ENCODE assay signal across 8 cellular contexts in genomic region chr6:56593801-56594318, GRCh38. TPM values are rescaled to one million over a fixed set of nuclear protein-coding genes. Genes with fewer than 3 reads are reported as not detected.
DNase-seq lines count a peak whose midpoint lies in the region; ATAC-seq, FAIRE-seq and TF ChIP-seq lines count a peak whose summit lies in the region.

No MANE protein-coding gene starts in this region.

- WGBS in adrenal gland, 4 donors = 47 to 62% (median 53%) methylated on average over 5 of the region's 5 CpGs

- H3K4me3 ChIP-seq in adrenal gland (no peak overlapping the region), WERI-Rb-1 (ENCODE audit: low read depth, low read length) (no peak overlapping the region)

- H3K4me3 Mint-ChIP-seq in activated naive CD8-positive, alpha-beta T cell treated with anti-CD3 and anti-CD28 coated beads, Interleukin-2, amount 50 U/mL, for 24 hours = no peak overlapping the region

- FAIRE-seq in HTR-8/SVneo (lab: Jason Lieb, UNC) = no peak
- FAIRE-seq in H54 (lab: Jason Lieb, UNC) = no peak

- peak; percentile 86 for ATAC-seq in GM19463 (IDR thresholded peaks at IDR 0.05; ENCODE audit: unreplicated experiment)
- ATAC-seq in HG03432 (IDR thresholded peaks at IDR 0.05; ENCODE audit: unreplicated experiment) = peak; percentile 96
- peak; percentile 77 for ATAC-seq in activated naive CD8-positive, alpha-beta T cell treated with anti-CD3 and anti-CD28 coated beads, Interleukin-2, amount 50 U/mL, for 24 hours

- H3K36me3 Mint-ChIP-seq in activated naive CD8-positive, alpha-beta T cell treated with anti-CD3 and anti-CD28 coated beads, Interleukin-2, amount 50 U/mL, for 24 hours (ENCODE audit: low read depth) = no peaks in the 10 kb centered on the region

- no peaks in the 10 kb centered on the region for H3K27me3 ChIP-seq in adrenal gland
- no peaks in the 10 kb centered on the region for H3K27me3 ChIP-seq in WERI-Rb-1 (ENCODE audit: insufficient read depth, low read depth, severe bottlenecking)

- TF ChIP-seq CTCF in GM12873 (IDR thresholded peaks at IDR 0.05; ENCODE audit: insufficient read depth, low read depth, low read length, missing control alignments) = peak; percentile 27
- TF ChIP-seq CTCF in adrenal gland (IDR thresholded peaks at IDR 0.05) = no peak
- no peak for TF ChIP-seq CTCF in WERI-Rb-1 (IDR thresholded peaks at IDR 0.05; ENCODE audit: low read depth, low read length)

- H3K36me3 ChIP-seq in adrenal gland (replicated peaks in 1 of 2) = peaks cover 0 to 12% of the 10 kb centered on the region in 2 donors
- peaks cover 85% of the 10 kb centered on the region for H3K36me3 ChIP-seq in WERI-Rb-1

- peaks cover 2% of the 10 kb centered on the region for H3K27me3 Mint-ChIP-seq in activated naive CD8-positive, alpha-beta T cell treated with anti-CD3 and anti-CD28 coated beads, Interleukin-2, amount 50 U/mL, for 24 hours

- intact Hi-C loops in adrenal gland (cut with DNase I) = loop anchor here (5.0 to 10.0 kb wide), 3 partner anchors 119 to 232 kb away; no protein-coding TSS in a partner anchor

- no peak overlapping the region for H3K27ac Mint-ChIP-seq in activated naive CD8-positive, alpha-beta T cell treated with anti-CD3 and anti-CD28 coated beads, Interleukin-2, amount 50 U/mL, for 24 hours

- DNase-seq in activated naive CD8-positive, alpha-beta T cell treated with anti-CD3 and anti-CD28 coated beads, Interleukin-2, amount 50 U/mL, for 24 hours = no peak
- DNase-seq in HTR-8/SVneo (ENCODE audit: insufficient read length, low spot score) (no peak), adrenal gland (no peak), H54 (ENCODE audit: insufficient read length, low spot score) (no peak), WERI-Rb-1 (no peak)

- TF ChIP-seq POLR2A in adrenal gland (IDR thresholded peaks at IDR 0.05) (no peak), H54 (IDR thresholded peaks at IDR 0.05; ENCODE audit: low read depth, low read length) (no peak)

- peak overlapping the region in 1 of 5 donors; percentile 53 for H3K27ac ChIP-seq in adrenal gland
- H3K27ac ChIP-seq in WERI-Rb-1 = no peak overlapping the region

- peaks cover 21% of the 10 kb centered on the region for H3K4me1 Mint-ChIP-seq in activated naive CD8-positive, alpha-beta T cell treated with anti-CD3 and anti-CD28 coated beads, Interleukin-2, amount 50 U/mL, for 24 hours

- no peaks in the 10 kb centered on the region for H3K9me3 Mint-ChIP-seq in activated naive CD8-positive, alpha-beta T cell treated with anti-CD3 and anti-CD28 coated beads, Interleukin-2, amount 50 U/mL, for 24 hours

- peaks cover 0 to 13% of the 10 kb centered on the region in 2 donors for H3K4me1 ChIP-seq in adrenal gland (replicated peaks in 1 of 2)

- no peaks in the 10 kb centered on the region for H3K9me3 ChIP-seq in adrenal gland (replicated peaks in 1 of 3)
- no peaks in the 10 kb centered on the region for H3K9me3 ChIP-seq in WERI-Rb-1 (ENCODE audit: severe bottlenecking)

RNA-seq across cellular contexts. Expression of gene DST, which starts 48.8 kb away (rescaled TPM):
- 100 to 1,000 TPM; 197 to 418 (median 286) TPM for total RNA-seq in adrenal gland
- polyA plus RNA-seq in adrenal gland = 100 to 1,000 TPM; 105 to 208 (median 164) TPM
